ENCODE assay signal across 25 cellular contexts in genomic region chr15:35020974-35021373, GRCh38. TPM values are rescaled to one million over a fixed set of nuclear protein-coding genes. Genes with fewer than 3 reads are reported as not detected.
DNase-seq lines count a peak whose midpoint lies in the region; ATAC-seq, FAIRE-seq and TF ChIP-seq lines count a peak whose summit lies in the region.
"Had no signal": no experiment of that assay in that cellular context is flagged by ENCODE, and none has a peak within 500 bp of the region (broad histone marks: within the 10 kb centered on the region; RNA-seq: fewer than 3 reads in every experiment).

No MANE protein-coding gene starts in this region.

- no peak overlapping the region for H3K27ac ChIP-seq in A549
- H3K27ac ChIP-seq in HCT116 (ENCODE audit: low read depth, low read length): no peak overlapping the region
- H3K27ac ChIP-seq in iPS-20b (ENCODE audit: low read length): peak overlapping the region; percentile 66
- H3K27ac ChIP-seq: BLaER1 treated with 17β-estradiol and CSF1 and Interleukin-3, amounts not matched to agents 10 nM and 100 nM; GM23248; SJSA1 had no signal

- H3K27me3 ChIP-seq in HCT116 (ENCODE audit: insufficient read depth, low read length) (no peaks in the 10 kb centered on the region), iPS-20b (ENCODE audit: insufficient read depth, low read length) (no peaks in the 10 kb centered on the region)
- H3K27me3 ChIP-seq: BLaER1 treated with 17β-estradiol and CSF1 and Interleukin-3, amounts not matched to agents 10 nM and 100 nM; MG63; SJSA1 had no signal

- H3K4me3 ChIP-seq in A549 (no peak overlapping the region), HCT116 (replicated peaks in 1 of 2; ENCODE audit: low read depth in 1 of 2, low read length in 2 of 2) (no peak overlapping the region), iPS-20b (ENCODE audit: low read length) (no peak overlapping the region)
- H3K4me3 ChIP-seq: BLaER1 treated with 17β-estradiol and CSF1 and Interleukin-3, amounts not matched to agents 10 nM and 100 nM; GM23248; MG63; SJSA1 had no signal

- DNase-seq in A549 (ENCODE audit: low read depth in 1 of 2, low spot score in 1 of 2) (no peak), HCT116 (ENCODE audit: low read depth, low spot score) (no peak), WTC11 (ENCODE audit: low spot score) (no peak), NCI-H345 (lab: John Stamatoyannopoulos, UW) (no peak), T1000 (lab: John Stamatoyannopoulos, UW) (no peak)
- DNase-seq: 8988T; CD4-positive, alpha-beta memory T cell; COR-L47; DMS53; GM23248; HCEC 1CT; KG1; MG63; NCI-H1105 treated with DMSO at 0.1 percent for 48 hours; NCI-H146; NCI-H2029; NCI-H446 treated with DMSO at 0.1 percent for 48 hours; NCI-H82; NK-92 treated with Interleukin-12 subunit alpha and Interleukin-12 subunit beta, amount 100 ng/mL, for 24 hours; PC-3; Right ventricle myocardium superior had no signal

- WGBS in A549 (ENCODE audit: missing lambda C conversion rate): 87% methylated on average over 6 of the region's 6 CpGs

- ATAC-seq in A549: peak; percentile 55 to 56; a peak in 2 of 6 replicates
- ATAC-seq in HCT116: 0 out of 2 replicates have a peak, but pooled peaks have one; percentile 39
- no peak for ATAC-seq in WTC11
- no peak for ATAC-seq in HG03521 (IDR thresholded peaks at IDR 0.05; ENCODE audit: unreplicated experiment)
- ATAC-seq: PC-3 had no signal

- H3K79me2 ChIP-seq in HCT116 (ENCODE audit: insufficient read depth, low read length): no peaks in the 10 kb centered on the region

- no peak for FAIRE-seq in A549 (lab: Jason Lieb, UNC)

- TF ChIP-seq POLR2A in A549 (IDR thresholded peaks at IDR 0.05; ENCODE audit: low read length): no peak
- TF ChIP-seq POLR2A in HCT116 (IDR thresholded peaks at IDR 0.05; ENCODE audit: borderline replicate concordance, extremely low read depth, insufficient read depth, insufficient read length): no peak

- H3K4me1 ChIP-seq in A549: 0 out of 3 replicates have a peak, but pooled peaks cover 4% of the 10 kb centered on the region
- peaks cover 11 to 14% of the 10 kb centered on the region in 2 experiments for H3K4me1 ChIP-seq in HCT116 (ENCODE audit: control insufficient read depth in 1 of 2, insufficient read depth in 2 of 2, low read length in 2 of 2)
- H3K4me1 ChIP-seq in iPS-20b (ENCODE audit: insufficient read depth, low read length): peaks cover 13% of the 10 kb centered on the region; the same call in 1 of the 2 replicates
- H3K4me1 ChIP-seq: SJSA1 had no signal

- H3K36me3 ChIP-seq in HCT116 (ENCODE audit: control insufficient read depth in 1 of 2, insufficient read depth in 2 of 2, low read length in 2 of 2): no peaks in the 10 kb centered on the region
- no peaks in the 10 kb centered on the region for H3K36me3 ChIP-seq in iPS-20b (ENCODE audit: insufficient read depth, low read depth, low read length)
- H3K36me3 ChIP-seq: BLaER1 treated with 17β-estradiol and CSF1 and Interleukin-3, amounts not matched to agents 10 nM and 100 nM; MG63; SJSA1 had no signal

- intact Hi-C loops in HCT116 (cut with micrococcal nuclease): no loop called here

- peaks cover 7% of the 10 kb centered on the region for H3K36me3 Mint-ChIP-seq in WTC11
- H3K36me3 Mint-ChIP-seq: CD4-positive, alpha-beta memory T cell had no signal

- RAD21 ChIA-PET in HCT116 (lab: Charles Lee; ENCODE audit: low non-redundant PET in 1 of 2, low total read pairs in 2 of 2, uncharacterized antibody in 2 of 2, unreplicated experiment in 2 of 2): no interaction called here

- peaks cover 9% of the 10 kb centered on the region for H3K9me3 Mint-ChIP-seq in WTC11
- H3K9me3 Mint-ChIP-seq: CD4-positive, alpha-beta memory T cell had no signal

- H3K9ac ChIP-seq in HCT116 (ENCODE audit: low read length) (no peak overlapping the region), iPS-20b (ENCODE audit: low read depth, low read length) (peak overlapping the region; percentile 7; the same call in 1 of the 2 replicates)
- H3K9ac ChIP-seq: BLaER1 treated with 17β-estradiol and CSF1 and Interleukin-3, amounts not matched to agents 10 nM and 100 nM; GM23248 had no signal

- no peaks in the 10 kb centered on the region for H3K9me3 ChIP-seq in A549
- H3K9me3 ChIP-seq in HCT116 (ENCODE audit: control insufficient read depth in 1 of 2, insufficient read depth in 1 of 2, low read depth in 1 of 2, low read length in 2 of 2): no peaks in the 10 kb centered on the region
- H3K9me3 ChIP-seq in iPS-20b (ENCODE audit: insufficient read depth, low read depth, low read length): peaks cover 3% of the 10 kb centered on the region; the same call in 1 of the 2 replicates
- H3K9me3 ChIP-seq: BLaER1 treated with 17β-estradiol and CSF1 and Interleukin-3, amounts not matched to agents 10 nM and 100 nM; MG63; SJSA1 had no signal

- POLR2A ChIA-PET in A549 (lab: Yijun Ruan, JAX) (interaction anchor here (0.9 to 1.5 kb wide), 2 partner anchors 33 to 51 kb away, joined by 3 to 4 read pairs; partner anchors contain the start of gene ZNF770), HCT116 (lab: Charles Lee) (no interaction called here), WTC11 (lab: Charles Lee) (no interaction called here)

- no peak for TF ChIP-seq EP300 in A549 (IDR thresholded peaks at IDR 0.05)

- H4K20me1 ChIP-seq in HCT116 (ENCODE audit: insufficient read depth): no peaks in the 10 kb centered on the region
- H4K20me1 ChIP-seq: BLaER1 treated with 17β-estradiol and CSF1 and Interleukin-3, amounts not matched to agents 10 nM and 100 nM had no signal

- H3K9me2 ChIP-seq in HCT116 (ENCODE audit: insufficient read depth): no peaks in the 10 kb centered on the region

- TF ChIP-seq RAD21 in A549 (conservative IDR thresholded peaks at IDR 0.05 in 1 of 2, IDR thresholded peaks at IDR 0.05 in 1 of 2) (no peak), HCT116 (IDR thresholded peaks at IDR 0.05; ENCODE audit: low read depth) (no peak)

- no TSS peak for BruUV-seq in HCT116 (replicated peaks; lab: Mats Ljungman, UMichigan)

- H3K4me1 Mint-ChIP-seq in WTC11: peaks cover 51% of the 10 kb centered on the region

- no peak overlapping the region for H2AFZ ChIP-seq in HCT116 (ENCODE audit: low read depth, low read length, poor library complexity, severe bottlenecking)
- H2AFZ ChIP-seq: GM23248 had no signal

- H3K27ac Mint-ChIP-seq in WTC11: peak overlapping the region; percentile 98
- H3K27ac Mint-ChIP-seq: CD4-positive, alpha-beta memory T cell had no signal

- CTCF ChIA-PET in A549 (lab: Yijun Ruan, JAX): interaction anchor here (0.7 kb wide), 1 partner anchor 769 kb away, joined by 4 read pairs; no protein-coding TSS in a partner anchor
- CTCF ChIA-PET in HCT116 (lab: Charles Lee): interaction anchor here (1.5 kb wide), 1 partner anchor 17 kb away, joined by 3 read pairs; no protein-coding TSS in a partner anchor
- CTCF ChIA-PET in WTC11 (lab: Charles Lee): interaction anchor here (0.7 to 1.1 kb wide), 3 partner anchors 40 to 268 kb away, joined by 3 read pairs; no protein-coding TSS in a partner anchor

- no peaks in the 10 kb centered on the region for H3K27me3 Mint-ChIP-seq in WTC11 (ENCODE audit: low read depth)

- H3K4me3 Mint-ChIP-seq in WTC11: no peak overlapping the region

- TF ChIP-seq CTCF in A549 (IDR thresholded peaks at IDR 0.05): no peak
- TF ChIP-seq CTCF in HCT116 (IDR thresholded peaks at IDR 0.05 in 2 of 3, conservative IDR thresholded peaks at IDR 0.05 in 1 of 3; ENCODE audit: borderline replicate concordance in 1 of 3, insufficient read depth in 1 of 3, low read depth in 2 of 3, low read length in 2 of 3): peak in 1 of 3 experiments; percentile 11; a peak in 1 of 6 replicates
- no peak for TF ChIP-seq CTCF in WTC11 (IDR thresholded peaks at IDR 0.05)

- H3K4me2 ChIP-seq in A549 (no peak overlapping the region), HCT116 (ENCODE audit: low read length) (no peak overlapping the region)
- H3K4me2 ChIP-seq: BLaER1 treated with 17β-estradiol and CSF1 and Interleukin-3, amounts not matched to agents 10 nM and 100 nM had no signal

TF ChIP-seq in A549, 52 proteins besides CTCF, POLR2A, EP300 and RAD21:
- no peak for TF ChIP-seq GATA3 (IDR thresholded peaks at IDR 0.05; ENCODE audit: borderline replicate concordance)

TF ChIP-seq in HCT116, 20 proteins besides CTCF, POLR2A, EP300 and RAD21 (continues in another document):
- TF ChIP-seq ZNF274 (IDR thresholded peaks at IDR 0.05; ENCODE audit: low read depth, low read length) (no peak), POLR2AphosphoS5 (IDR thresholded peaks at IDR 0.05; ENCODE audit: low read depth, low read length) (no peak), CEBPB (IDR thresholded peaks at IDR 0.05; ENCODE audit: low read depth) (no peak), SP1 (IDR thresholded peaks at IDR 0.05; ENCODE audit: low read depth) (no peak), SRF (IDR thresholded peaks at IDR 0.05; ENCODE audit: low read depth) (no peak), EZH2 (IDR thresholded peaks at IDR 0.05) (no peak)

TF ChIP-seq in WTC11, 78 proteins besides CTCF, POLR2A, EP300 and RAD21 (continues in another document):
- TF ChIP-seq MLX (CRISPR knock-in tag; IDR thresholded peaks at IDR 0.05) (no peak), ZNF423 (CRISPR knock-in tag; IDR thresholded peaks at IDR 0.05) (no peak)

RNA-seq across cellular contexts. Expression of gene ZNF770, which starts 32.9 kb away (rescaled TPM):
- 46.2 and 49.0 TPM in 2 replicates for polyA plus RNA-seq in A549 (2011; rRNA removed)
- 4.2 and 5.0 TPM in 2 replicates for polyA plus RNA-seq in A549 (2012; cell fraction: cytosol; rRNA removed)
- polyA plus RNA-seq in A549 (2012; cell fraction: nucleus; rRNA removed): 2.0 and 3.3 TPM in 2 replicates
- polyA plus RNA-seq in A549 (2017; fragmentation: RNase III; extraction: RNeasy Plus Mini Kit Qiagen cat#74134 plus additional on column Dnase treatment): 23.8 to 25.1 TPM (median 24.9 TPM) in 3 replicates
- 21.1 and 33.6 TPM in 2 replicates for polyA minus RNA-seq in A549 (2011; rRNA and poly(A)+ RNA removed)
- 70.7 TPM for total RNA-seq in HCT116 (2021; ENCODE audit: unreplicated experiment)
- polyA plus RNA-seq in HCT116 (2012): 9.1 and 19.7 TPM in 2 replicates
- total RNA-seq in WTC11 (2021): 142 to 158 TPM (median 154 TPM) in 3 replicates

RNA-seq across cellular contexts. Expression of gene AQR, which starts 51.4 kb away (rescaled TPM):
- 51.6 and 58.5 TPM in 2 replicates for polyA plus RNA-seq in A549 (2011; rRNA removed)
- polyA plus RNA-seq in A549 (2012; cell fraction: cytosol; rRNA removed): 10.3 and 10.7 TPM in 2 replicates
- 15.7 and 19.0 TPM in 2 replicates for polyA plus RNA-seq in A549 (2012; cell fraction: nucleus; rRNA removed)
- 21.7 to 22.3 TPM (median 21.9 TPM) in 3 replicates for polyA plus RNA-seq in A549 (2017; fragmentation: RNase III; extraction: RNeasy Plus Mini Kit Qiagen cat#74134 plus additional on column Dnase treatment)
- polyA minus RNA-seq in A549 (2011; rRNA and poly(A)+ RNA removed): 45.5 and 51.3 TPM in 2 replicates
- total RNA-seq in HCT116 (2021; ENCODE audit: unreplicated experiment): 30.7 TPM
- 5.9 and 6.9 TPM in 2 replicates for polyA plus RNA-seq in HCT116 (2012)
- total RNA-seq in WTC11 (2021): 55.6 to 62.1 TPM (median 57.9 TPM) in 3 replicates

Comparison
In these comparisons a context has a peak if more than half of its experiments do, and no peak if none do; other contexts are left out.
1. ATAC-seq: peak in A549 (2 of 2) and HCT116 (single experiment); none in WTC11 (single experiment) and HG03521 (single experiment).